ENCODE assay signal across 1 cellular context in genomic region chr14:104580961-104581360, GRCh38.
A peak's percentile ranks its signal among the peaks of the same experiment; 100 is the strongest.
TF ChIP-seq lines count a peak whose summit lies in the region.

No MANE protein-coding gene starts in this region.

TF ChIP-seq in Ishikawa, 13 proteins besides CTCF, POLR2A, EP300 and RAD21 (continued from another document):
- TF ChIP-seq REST (IDR thresholded peaks at IDR 0.05; ENCODE audit: low read depth) (peak; percentile 56), FOXM1 (IDR thresholded peaks at IDR 0.05; ENCODE audit: borderline replicate concordance, low read depth) (no peak)
TF ChIP-seq in Ishikawa: peak in this region for 6.
